In the genomic region with DNA sequence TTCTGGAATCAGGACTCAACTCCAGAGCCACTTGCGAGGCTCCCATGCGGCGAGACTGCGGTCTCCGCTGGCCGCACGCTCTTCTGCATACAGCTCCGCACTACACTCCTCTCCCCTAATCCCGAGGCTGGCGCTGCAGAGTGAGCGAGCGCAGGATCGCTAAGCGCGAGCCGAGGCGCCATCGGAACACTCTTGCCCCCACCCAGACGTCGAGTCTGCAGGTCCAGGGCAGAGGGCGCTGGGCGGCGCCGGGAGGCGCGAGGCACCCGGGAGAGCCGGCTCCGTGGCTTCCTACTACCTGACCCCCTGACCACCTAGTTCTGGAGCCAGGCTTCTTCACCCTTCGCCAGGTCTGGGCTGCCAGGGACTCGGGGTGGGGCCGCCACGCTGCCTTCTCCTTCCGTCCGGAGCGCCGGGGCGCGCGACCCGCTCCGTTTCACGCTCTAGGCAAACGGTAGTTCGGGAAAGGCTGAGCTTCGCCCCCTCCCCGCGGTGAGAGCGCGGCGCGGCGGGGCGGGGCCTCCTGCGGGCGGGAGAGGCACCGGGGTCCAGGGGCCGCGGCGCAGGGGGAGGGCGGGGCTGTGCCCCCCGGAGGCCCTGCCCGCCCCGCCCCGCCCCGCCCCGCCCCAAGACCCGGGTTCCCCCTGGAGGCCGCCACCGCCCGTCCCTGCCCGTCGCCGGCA, we compare ENCODE assay signal across 8 cellular contexts. TPM values are rescaled to one million over a fixed set of nuclear protein-coding genes. Genes with fewer than 3 reads are reported as not detected.
DNase-seq lines count a peak whose midpoint lies in the region; ATAC-seq and TF ChIP-seq lines count a peak whose summit lies in the region.

No MANE protein-coding gene starts in this region.

- TF ChIP-seq CTCF in coronary artery (IDR thresholded peaks at IDR 0.05) = no peak

- peak overlapping the region; percentile 85 to 94 for H3K27ac ChIP-seq in coronary artery

- intact Hi-C loops in left colon (cut with DNase I, micrococcal nuclease) = no loop called here

- DNase-seq in AG08395 (ENCODE audit: low spot score) (peak; percentile 77), NCI-H446 treated with DMSO at 0.1 percent for 48 hours (lab: John Stamatoyannopoulos, UW) (peak; percentile 38), coronary artery (ENCODE audit: low spot score) (peak; percentile 85), left colon (peak; percentile 81 to 84)
- DNase-seq in activated CD4-positive, alpha-beta T cell treated with anti-CD3 and anti-CD28 coated beads for 1 hour = peak; percentile 34
- DNase-seq in stimulated activated CD4-positive, alpha-beta T cell treated with anti-CD3 and anti-CD28 coated beads, Interleukin-2, amount 100 ng/mL, for 48 hours = peak; percentile 24 to 38

- peak overlapping the region; percentile 77 for H3K4me3 ChIP-seq in coronary artery

- peak; percentile 50 for ATAC-seq in GM18861 (IDR thresholded peaks at IDR 0.05; ENCODE audit: unreplicated experiment)
- peak; percentile 74 for ATAC-seq in HG03064 (IDR thresholded peaks at IDR 0.05; ENCODE audit: low read depth, unreplicated experiment)
- peak; percentile 76 for ATAC-seq in left colon

RNA-seq across cellular contexts. Expression of gene TUBB2A, which starts 5.4 kb away (rescaled TPM):
- 10 to 100 TPM; 19.5 to 54.3 TPM for total RNA-seq in left colon

RNA-seq across cellular contexts. Expression of gene BPHL, which starts 44.2 kb away (rescaled TPM):
- total RNA-seq in left colon = 10 to 100 TPM; 25.5 to 27.6 TPM

Comparison
In these comparisons a context has a peak if more than half of its experiments do, and no peak if none do; other contexts are left out.
1. Peak in every context shown above with its lines: DNase-seq, ATAC-seq, H3K4me3 ChIP-seq and H3K27ac ChIP-seq.
2. DNase-seq: peak in every context shown above with its lines; median percentile 85 in coronary artery; 82 in left colon; 77 in AG08395; 38 in NCI-H446 treated with DMSO at 0.1 percent for 48 hours; 34 in activated CD4-positive, alpha-beta T cell treated with anti-CD3 and anti-CD28 coated beads for 1 hour; 31 in stimulated activated CD4-positive, alpha-beta T cell treated with anti-CD3 and anti-CD28 coated beads, Interleukin-2, amount 100 ng/mL, for 48 hours.